In genomic region chr7:127704211-127704610, GRCh38 we compare ENCODE assay signal across 19 cellular contexts. TPM values are rescaled to one million over a fixed set of nuclear protein-coding genes. Genes with fewer than 3 reads are reported as not detected.
DNase-seq lines count a peak whose midpoint lies in the region; ATAC-seq and TF ChIP-seq lines count a peak whose summit lies in the region.
"Had no signal": no experiment of that assay in that cellular context is flagged by ENCODE, and none has a peak within 500 bp of the region (broad histone marks: within the 10 kb centered on the region; RNA-seq: fewer than 3 reads in every experiment).

No MANE protein-coding gene starts in this region.

- no peak for ATAC-seq in sciatic nerve
- ATAC-seq: foreskin keratinocyte had no signal

- TF ChIP-seq CTCF in endodermal cell (conservative IDR thresholded peaks at IDR 0.05): no peak

- peaks cover 17% of the 10 kb centered on the region for H3K36me3 Mint-ChIP-seq in activated naive CD4-positive, alpha-beta T cell treated with anti-CD3 and anti-CD28 coated beads, Interleukin-2, amount 50 U/mL, for 24 hours
- peaks cover 79% of the 10 kb centered on the region for H3K36me3 Mint-ChIP-seq in endodermal cell (ENCODE audit: low read depth)

- no peak overlapping the region for H3K27ac ChIP-seq in endodermal cell (ENCODE audit: low read depth, low read length)
- H3K27ac ChIP-seq: coronary artery, foreskin keratinocyte, spleen had no signal

- 88% methylated on average over 1 of the region's 1 CpG; no CpG with 5 or more reads in 1 of the 2 experiments for WGBS in endodermal cell (ENCODE audit: insufficient coverage in 1 of 2, insufficient read length in 1 of 2), 2 experiments

- H3K9ac ChIP-seq in endodermal cell (ENCODE audit: extremely low read depth, low read length, poor library complexity, severe bottlenecking): no peak overlapping the region

- peak overlapping the region; percentile 42 for H3K27ac Mint-ChIP-seq in activated naive CD4-positive, alpha-beta T cell treated with anti-CD3 and anti-CD28 coated beads, Interleukin-2, amount 50 U/mL, for 24 hours
- peak overlapping the region; percentile 11 for H3K27ac Mint-ChIP-seq in endodermal cell
- H3K27ac Mint-ChIP-seq: activated naive CD8-positive, alpha-beta T cell treated with anti-CD3 and anti-CD28 coated beads, Interleukin-2, amount 10 ng/mL, durations not matched to agents 7 days and 5 days; H9; mesothelial cell of epicardium had no signal

- H3K36me3 ChIP-seq in endodermal cell (ENCODE audit: control insufficient read depth, insufficient read depth, low read length): peaks cover 96% of the 10 kb centered on the region

- DNase-seq in activated naive CD4-positive, alpha-beta T cell (lab: John Stamatoyannopoulos, UW): no peak
- DNase-seq in NCI-H2227 treated with DMSO at 0.1 percent for 48 hours (lab: John Stamatoyannopoulos, UW) (peak; percentile 58), endodermal cell (no peak), pons (ENCODE audit: low spot score) (peak; percentile 11), sciatic nerve (ENCODE audit: low spot score) (no peak), posterior cingulate gyrus (no peak)
- DNase-seq in stimulated activated CD4-positive, alpha-beta T cell treated with anti-CD3 and anti-CD28 coated beads, Interleukin-15, amount 100 ng/mL, for 24 hours: no peak
- DNase-seq: activated CD4-positive, alpha-beta T cell treated with anti-CD3 and anti-CD28 coated beads, Interleukin-2, amount 50 U/mL, for 1 hour; activated naive CD8-positive, alpha-beta T cell treated with anti-CD3 and anti-CD28 coated beads, Interleukin-2, amount 10 ng/mL, durations not matched to agents 7 days and 5 days; DMS79; foreskin keratinocyte; H9; kidney; NCI-H1417; spleen had no signal

- peaks cover 2% of the 10 kb centered on the region for H3K4me1 ChIP-seq in endodermal cell (ENCODE audit: control insufficient read depth, insufficient read depth, low read length)
- H3K4me1 ChIP-seq: foreskin keratinocyte had no signal

- H3K27me3 Mint-ChIP-seq in activated naive CD4-positive, alpha-beta T cell treated with anti-CD3 and anti-CD28 coated beads, Interleukin-2, amount 50 U/mL, for 24 hours: no peaks in the 10 kb centered on the region
- no peaks in the 10 kb centered on the region for H3K27me3 Mint-ChIP-seq in endodermal cell (ENCODE audit: insufficient read depth)
- H3K27me3 Mint-ChIP-seq: activated naive CD8-positive, alpha-beta T cell treated with anti-CD3 and anti-CD28 coated beads, Interleukin-2, amount 10 ng/mL, durations not matched to agents 7 days and 5 days; brain had no signal

- no peak overlapping the region for H3K4me3 Mint-ChIP-seq in activated naive CD4-positive, alpha-beta T cell treated with anti-CD3 and anti-CD28 coated beads, Interleukin-2, amount 50 U/mL, for 24 hours
- H3K4me3 Mint-ChIP-seq in endodermal cell: no peak overlapping the region
- H3K4me3 Mint-ChIP-seq: activated naive CD8-positive, alpha-beta T cell treated with anti-CD3 and anti-CD28 coated beads, Interleukin-2, amount 10 ng/mL, durations not matched to agents 7 days and 5 days; brain; H9; mesothelial cell of epicardium had no signal

- H3K4me3 ChIP-seq in endodermal cell (ENCODE audit: low read length): no peak overlapping the region
- H3K4me3 ChIP-seq: coronary artery, spleen had no signal

- intact Hi-C loops in sciatic nerve (cut with DNase I) (no loop called here), posterior cingulate gyrus (cut with DNase I) (loop anchor here (10.0 kb wide), 1 partner anchor 621 kb away; no protein-coding TSS in a partner anchor)

- H3K9me3 Mint-ChIP-seq in activated naive CD4-positive, alpha-beta T cell treated with anti-CD3 and anti-CD28 coated beads, Interleukin-2, amount 50 U/mL, for 24 hours: no peaks in the 10 kb centered on the region
- H3K9me3 Mint-ChIP-seq in endodermal cell: no peaks in the 10 kb centered on the region
- H3K9me3 Mint-ChIP-seq: activated naive CD8-positive, alpha-beta T cell treated with anti-CD3 and anti-CD28 coated beads, Interleukin-2, amount 10 ng/mL, durations not matched to agents 7 days and 5 days; brain; H9; mesothelial cell of epicardium had no signal

- H3K4me1 Mint-ChIP-seq in activated naive CD4-positive, alpha-beta T cell treated with anti-CD3 and anti-CD28 coated beads, Interleukin-2, amount 50 U/mL, for 24 hours: peaks cover 8% of the 10 kb centered on the region
- H3K4me1 Mint-ChIP-seq in endodermal cell: peaks cover 17% of the 10 kb centered on the region
- H3K4me1 Mint-ChIP-seq: activated naive CD8-positive, alpha-beta T cell treated with anti-CD3 and anti-CD28 coated beads, Interleukin-2, amount 10 ng/mL, durations not matched to agents 7 days and 5 days; H9; mesothelial cell of epicardium had no signal

- H3K27me3 ChIP-seq in endodermal cell (ENCODE audit: control insufficient read depth, insufficient read depth, low read length, poor library complexity, severe bottlenecking): no peaks in the 10 kb centered on the region
- H3K27me3 ChIP-seq: foreskin keratinocyte, spleen had no signal

- no peaks in the 10 kb centered on the region for H3K9me3 ChIP-seq in endodermal cell (ENCODE audit: control insufficient read depth, low read length)
- H3K9me3 ChIP-seq: spleen had no signal

RNA-seq across cellular contexts. Expression of gene SND1, which starts 52.2 kb away (rescaled TPM):
- 100 to 1,000 TPM; 240 to 267 TPM for total RNA-seq in endodermal cell
- 125 TPM for polyA plus RNA-seq in endodermal cell (2013, experiment 1 of 2)
- 130 TPM for polyA plus RNA-seq in endodermal cell (2013, experiment 2 of 2)
- total RNA-seq in sciatic nerve: 125 TPM

Comparison
In these comparisons a context has a peak if more than half of its experiments do, and no peak if none do; other contexts are left out.
1. DNase-seq: peak in NCI-H2227 treated with DMSO at 0.1 percent for 48 hours (single experiment) and pons (single experiment); none in activated naive CD4-positive, alpha-beta T cell (0 of 4), endodermal cell (single experiment), stimulated activated CD4-positive, alpha-beta T cell treated with anti-CD3 and anti-CD28 coated beads, Interleukin-15, amount 100 ng/mL, for 24 hours (single experiment), sciatic nerve (single experiment) and posterior cingulate gyrus (0 of 10).